8 cellular contexts compared by ENCODE assay signal in the genomic region with DNA sequence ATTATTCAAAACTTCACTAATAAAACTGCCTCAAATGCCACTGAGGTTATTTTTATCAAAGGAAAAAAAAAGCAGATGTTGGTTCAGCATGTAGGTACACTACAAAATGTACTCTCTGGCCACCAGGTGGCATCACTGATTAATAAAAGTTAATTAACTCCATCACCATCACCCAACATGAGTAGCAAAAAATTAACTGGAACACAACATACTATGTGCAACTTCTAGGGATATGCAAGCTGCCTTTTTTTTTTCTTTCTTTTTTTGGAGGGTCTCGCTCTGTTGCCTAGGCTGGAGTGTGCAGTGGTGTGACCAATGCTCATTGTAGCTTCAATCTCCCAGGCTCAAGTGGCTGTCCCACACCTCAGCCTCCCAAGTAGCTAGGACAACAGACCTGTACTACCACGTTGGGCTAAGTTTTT. TPM values are rescaled to one million over a fixed set of nuclear protein-coding genes. Genes with fewer than 3 reads are reported as not detected.
DNase-seq lines count a peak whose midpoint lies in the region; ATAC-seq and TF ChIP-seq lines count a peak whose summit lies in the region.

No MANE protein-coding gene starts in this region.

- H3K36me3 ChIP-seq in MG63, result 0 out of 2 replicates have a peak, but pooled peaks cover 2% of the 10 kb centered on the region
- H3K36me3 ChIP-seq in prostate gland, result no peaks in the 10 kb centered on the region

- TF ChIP-seq POLR2A in prostate gland (IDR thresholded peaks at IDR 0.05), result no peak

- no peak overlapping the region for H3K27ac Mint-ChIP-seq in activated naive CD4-positive, alpha-beta T cell treated with anti-CD3 and anti-CD28 coated beads for 36 hours

- H3K9me3 ChIP-seq in MG63 (no peaks in the 10 kb centered on the region), prostate gland (no peaks in the 10 kb centered on the region)

- no peak overlapping the region for H3K4me3 Mint-ChIP-seq in activated naive CD4-positive, alpha-beta T cell treated with anti-CD3 and anti-CD28 coated beads for 36 hours

- in situ Hi-C loops in SK-MEL-5 (cut with HindIII; ENCODE audit: low pct_unique_long_range_greater_than_20kb, low sequenced_read_pairs), result no loop called here

- H3K27me3 ChIP-seq in MG63 (no peaks in the 10 kb centered on the region), prostate gland (replicated peaks; ENCODE audit: insufficient read depth) (no peaks in the 10 kb centered on the region)

- no peaks in the 10 kb centered on the region for H3K36me3 Mint-ChIP-seq in activated naive CD4-positive, alpha-beta T cell treated with anti-CD3 and anti-CD28 coated beads for 36 hours (ENCODE audit: low read depth)

- no peaks in the 10 kb centered on the region for H3K9me3 Mint-ChIP-seq in activated naive CD4-positive, alpha-beta T cell treated with anti-CD3 and anti-CD28 coated beads for 36 hours

- CTCF ChIA-PET in activated naive CD4-positive, alpha-beta T cell treated with anti-CD3 and anti-CD28 coated beads for 36 hours (lab: Charles Lee), result interaction anchor here (0.6 to 3.4 kb wide), 21 partner anchors 14 to 1099 kb away, joined by 3 to 27 read pairs (median 3); a partner anchor contains a TSS

- no peaks in the 10 kb centered on the region for H3K27me3 Mint-ChIP-seq in activated naive CD4-positive, alpha-beta T cell treated with anti-CD3 and anti-CD28 coated beads for 36 hours (ENCODE audit: low read depth)

- WGBS in prostate gland, result 43% methylated on average over 2 of the region's 2 CpGs

- intact Hi-C loops in activated naive CD4-positive, alpha-beta T cell treated with anti-CD3 and anti-CD28 coated beads for 36 hours (cut with micrococcal nuclease), result loop anchor here (1.0 to 5.0 kb wide), 6 partner anchors 14 to 700 kb away; a partner anchor contains a TSS
- intact Hi-C loops in prostate gland (cut with DNase I), result loop anchor here (2.0 to 10.0 kb wide), 4 partner anchors 100 to 418 kb away; a partner anchor contains a TSS

- H3K27ac ChIP-seq in prostate gland, result peak overlapping the region; percentile 30 to 36

- H3K4me1 ChIP-seq in prostate gland (replicated peaks), result peaks cover 3% of the 10 kb centered on the region

- TF ChIP-seq CTCF in prostate gland (IDR thresholded peaks at IDR 0.05), result peak; percentile 47 to 93 (median 88)

- DNase-seq in Daoy (ENCODE audit: low read depth) (peak; percentile 71), MG63 (peak; percentile 20), SK-MEL-5 (ENCODE audit: low read depth, low spot score) (peak; percentile 84), glomerular endothelial cell (ENCODE audit: extremely low read depth, low read depth, low spot score) (peak; percentile 60), prostate gland (ENCODE audit: low spot score) (peak; percentile 78)
- DNase-seq in activated naive CD4-positive, alpha-beta T cell treated with anti-CD3 and anti-CD28 coated beads for 36 hours, result peak; percentile 83

- peaks cover 2% of the 10 kb centered on the region for H3K4me1 Mint-ChIP-seq in activated naive CD4-positive, alpha-beta T cell treated with anti-CD3 and anti-CD28 coated beads for 36 hours (ENCODE audit: low read depth)

- H3K4me3 ChIP-seq in MG63, result no peak overlapping the region
- H3K4me3 ChIP-seq in prostate gland, result no peak overlapping the region

- ATAC-seq in GM21825 (IDR thresholded peaks at IDR 0.05; ENCODE audit: unreplicated experiment) (peak; percentile 71), HG03045 (IDR thresholded peaks at IDR 0.05; ENCODE audit: unreplicated experiment) (no peak)

RNA-seq across cellular contexts. Expression of a gene that starts 43.8 kb away (rescaled TPM):
- total RNA-seq in Daoy (2014; rRNA removed; shearing (Covaris generic)), result 25.0 and 25.9 TPM in 2 replicates
- 7.6 and 15.7 TPM in 2 replicates for total RNA-seq in MG63 (2014; rRNA removed; shearing (Covaris generic); ENCODE audit: low replicate concordance)
- 42.4 and 43.3 TPM in 2 replicates for total RNA-seq in SK-MEL-5 (2014; rRNA removed; shearing (Covaris generic))
- polyA plus RNA-seq in SK-MEL-5 (2015; cell fraction: cytosol; rRNA removed), result 17.5 and 18.4 TPM in 2 replicates
- polyA plus RNA-seq in SK-MEL-5 (2015; cell fraction: nucleus; rRNA removed), result 288 and 322 TPM in 2 replicates
- total RNA-seq in activated naive CD4-positive, alpha-beta T cell treated with anti-CD3 and anti-CD28 coated beads for 36 hours, result 10 to 100 TPM; 19.8 to 24.6 TPM
- total RNA-seq in glomerular endothelial cell (15.6 and 39.1 TPM in 2 replicates), prostate gland (10 to 100 TPM; 18.7 to 54.0 TPM)

Comparison
In these comparisons a context has a peak if more than half of its experiments do, and no peak if none do; other contexts are left out.
1. DNase-seq: peak in every context shown above with its lines; median percentile 84 in SK-MEL-5; 83 in activated naive CD4-positive, alpha-beta T cell treated with anti-CD3 and anti-CD28 coated beads for 36 hours; 78 in prostate gland; 71 in Daoy; 60 in glomerular endothelial cell; 20 in MG63.